ENCODE assay signal across 22 cellular contexts in the genomic region with DNA sequence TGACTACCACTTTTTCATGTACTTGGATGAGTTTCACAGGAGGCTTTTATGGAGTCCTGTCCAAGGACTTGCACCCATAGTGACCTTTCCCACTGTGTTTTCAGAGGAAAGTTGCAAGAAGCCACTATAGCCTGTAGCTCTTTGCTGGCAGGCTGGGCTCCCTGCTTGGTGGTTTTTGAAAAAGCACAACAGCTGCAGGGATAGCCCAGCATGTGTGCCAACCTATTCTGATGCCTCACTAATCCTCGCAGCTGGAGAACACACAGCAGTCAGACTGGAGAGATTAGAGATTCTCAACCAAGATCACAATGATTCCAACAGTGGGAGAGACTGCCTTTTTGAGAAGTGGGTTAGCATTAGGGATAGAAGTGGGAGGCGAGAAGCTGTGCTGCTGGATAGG. TPM values are rescaled to one million over a fixed set of nuclear protein-coding genes. Genes with fewer than 3 reads are reported as not detected.
"Had no signal": no experiment of that assay in that cellular context is flagged by ENCODE, and none has a peak within 500 bp of the region (broad histone marks: within the 10 kb centered on the region; RNA-seq: fewer than 3 reads in every experiment).

No MANE protein-coding gene starts in this region.

- H3K4me1 Mint-ChIP-seq: central memory CD8-positive, alpha-beta T cell had no signal

- DNase-seq: activated CD4-positive, alpha-beta T cell treated with anti-CD3 and anti-CD28 coated beads, Interleukin-2, amount 10 ng/mL, durations not matched to agents 7 days and 5 days; activated CD8-positive, alpha-beta T cell treated with anti-CD3 and anti-CD28 coated beads, Interleukin-2, amount 10 ng/mL, durations not matched to agents 7 days and 5 days; activated naive CD4-positive, alpha-beta T cell treated with anti-CD3 and anti-CD28 coated beads for 36 hours; activated T-cell treated with anti-CD3 and anti-CD28 coated beads, Interleukin-2, amount 50 U/mL, for 4 hours; aorta; brain microvascular endothelial cell; colonic mucosa; heart right ventricle; left ventricle myocardium superior; mucosa of descending colon; naive thymus-derived CD8-positive, alpha-beta T cell; posterior cingulate gyrus; stimulated activated naive CD8-positive, alpha-beta T cell treated with anti-CD3 and anti-CD28 coated beads, Interleukin-15, Interleukin-2, amounts not matched to agents 100 U/mL and 50 U/mL, for 24 hours; substantia nigra; tibial artery had no signal

- H3K4me3 Mint-ChIP-seq: activated CD4-positive, alpha-beta T cell treated with anti-CD3 and anti-CD28 coated beads, Interleukin-2, amount 10 ng/mL, durations not matched to agents 7 days and 5 days; activated CD8-positive, alpha-beta T cell treated with anti-CD3 and anti-CD28 coated beads, Interleukin-2, amount 10 ng/mL, durations not matched to agents 7 days and 5 days; activated naive CD4-positive, alpha-beta T cell treated with anti-CD3 and anti-CD28 coated beads for 36 hours; activated T-cell treated with anti-CD3 and anti-CD28 coated beads, Interleukin-2, amount 50 U/mL, for 4 hours; central memory CD8-positive, alpha-beta T cell; naive thymus-derived CD8-positive, alpha-beta T cell had no signal

- H3K27ac Mint-ChIP-seq: activated CD4-positive, alpha-beta T cell treated with anti-CD3 and anti-CD28 coated beads, Interleukin-2, amount 10 ng/mL, durations not matched to agents 7 days and 5 days; activated CD8-positive, alpha-beta T cell treated with anti-CD3 and anti-CD28 coated beads, Interleukin-2, amount 10 ng/mL, durations not matched to agents 7 days and 5 days; activated naive CD4-positive, alpha-beta T cell treated with anti-CD3 and anti-CD28 coated beads for 36 hours; naive thymus-derived CD8-positive, alpha-beta T cell had no signal

- H3K9me3 Mint-ChIP-seq: activated CD4-positive, alpha-beta T cell treated with anti-CD3 and anti-CD28 coated beads, Interleukin-2, amount 10 ng/mL, durations not matched to agents 7 days and 5 days; activated naive CD4-positive, alpha-beta T cell treated with anti-CD3 and anti-CD28 coated beads for 36 hours; activated T-cell treated with anti-CD3 and anti-CD28 coated beads, Interleukin-2, amount 50 U/mL, for 4 hours; central memory CD8-positive, alpha-beta T cell had no signal

- FAIRE-seq: endometrium had no signal

- H3K4me3 ChIP-seq: colonic mucosa, heart right ventricle, mucosa of descending colon, tibial artery had no signal

RNA-seq across cellular contexts. Expression of a gene that starts 30.0 kb away (rescaled TPM):
- total RNA-seq: activated CD4-positive, alpha-beta T cell treated with anti-CD3 and anti-CD28 coated beads, Interleukin-2, amount 10 ng/mL, durations not matched to agents 7 days and 5 days; activated CD8-positive, alpha-beta T cell treated with anti-CD3 and anti-CD28 coated beads, Interleukin-2, amount 10 ng/mL, durations not matched to agents 7 days and 5 days; activated naive CD4-positive, alpha-beta T cell treated with anti-CD3 and anti-CD28 coated beads for 36 hours; activated T-cell treated with anti-CD3 and anti-CD28 coated beads, Interleukin-2, amount 50 U/mL, for 4 hours; aorta; colonic mucosa; heart right ventricle; left ventricle myocardium superior; mucosa of descending colon; naive thymus-derived CD8-positive, alpha-beta T cell; renal cortical epithelial cell; skeletal muscle tissue; T-helper 1 cell treated with Interleukin-12 subunit alpha and Interleukin-12 subunit beta and Interleukin-4 antibody, amounts not matched to agents 30 ng/mL and 1 ng/mL, for 36 hours; urinary bladder had no signal
- polyA plus RNA-seq: aorta; esophagus; heart right ventricle; naive thymus-derived CD8-positive, alpha-beta T cell; urinary bladder had no signal
